22 cellular contexts compared by ENCODE assay signal in genomic region chr3:9480265-9480664, GRCh38.
"Had no signal": no experiment of that assay in that cellular context is flagged by ENCODE, and none has a peak within 500 bp of the region (broad histone marks: within the 10 kb centered on the region; RNA-seq: fewer than 3 reads in every experiment).

No MANE protein-coding gene starts in this region.

- H3K9me3 ChIP-seq: SJSA1 had no signal

- H3K27me3 ChIP-seq: SJSA1 had no signal

- H3K4me3 ChIP-seq: SJSA1, SK-N-MC had no signal

- H3K4me1 ChIP-seq: SJSA1 had no signal

- H3K4me2 ChIP-seq: KMS-11 had no signal

- H3K9ac ChIP-seq: KMS-11 had no signal

- DNase-seq: IMR-90, Kasumi-1, MM.1S, NCI-H1092 treated with DMSO at 0.1 percent for 48 hours, NCI-H1436, NCI-H187, NCI-H2029, NCI-H2081 treated with DMSO at 0.1 percent for 48 hours, NCI-H2171, NCI-H226, NCI-H446, NCI-H510A, NCI-H524 treated with DMSO at 0.1 percent for 48 hours, NCI-H69, NCI-H774, Right ventricle myocardium superior, RPMI8226, SIG-M5 had no signal

- H3K27ac ChIP-seq: KMS-11, SJSA1, SK-N-MC had no signal

- FAIRE-seq: RCC 7860 had no signal
